In genomic region chrX:45768666-45769065, GRCh38 we compare ENCODE assay signal across 9 cellular contexts.
DNase-seq lines count a peak whose midpoint lies in the region; ATAC-seq, FAIRE-seq and TF ChIP-seq lines count a peak whose summit lies in the region.
"Had no signal": no experiment of that assay in that cellular context is flagged by ENCODE, and none has a peak within 500 bp of the region (broad histone marks: within the 10 kb centered on the region; RNA-seq: fewer than 3 reads in every experiment).

No MANE protein-coding gene starts in this region.

- H3K36me3 ChIP-seq in A673 (ENCODE audit: insufficient read depth, low read length, poor library complexity, severe bottlenecking), result no peaks in the 10 kb centered on the region
- no peaks in the 10 kb centered on the region for H3K36me3 ChIP-seq in bronchial epithelial cell (ENCODE audit: control insufficient read depth, insufficient read depth, low read length)
- H3K36me3 ChIP-seq: adrenal gland had no signal

- no peaks in the 10 kb centered on the region for H3K27me3 Mint-ChIP-seq in naive B cell

- no peak for FAIRE-seq in bronchial epithelial cell (lab: Jason Lieb, UNC)

- peak overlapping the region; percentile 78 for H3K27ac ChIP-seq in A673 (ENCODE audit: low read depth, low read length, poor library complexity, severe bottlenecking)

- H3K4me3 ChIP-seq in A673 (ENCODE audit: low read depth, low read length, poor library complexity, severe bottlenecking) (peak overlapping the region; percentile 51), HFF-Myc (replicated peaks; ENCODE audit: low read depth, low read length) (peak overlapping the region; percentile 49), bronchial epithelial cell (ENCODE audit: low read depth, low read length) (peak overlapping the region; percentile 47)

- ATAC-seq in naive B cell (ENCODE audit: low read depth in 2 of 2) (no peak), HG03135 (IDR thresholded peaks at IDR 0.05; ENCODE audit: unreplicated experiment) (no peak), GM21381 (IDR thresholded peaks at IDR 0.05; ENCODE audit: unreplicated experiment) (no peak)

- intact Hi-C loops in A673 (cut with micrococcal nuclease; ENCODE audit: unreplicated experiment), result no loop called here

- H3K9me3 ChIP-seq in A673 (ENCODE audit: low read depth, low read length, poor library complexity, severe bottlenecking), result no peaks in the 10 kb centered on the region
- H3K9me3 ChIP-seq: adrenal gland had no signal

- CTCF ChIA-PET in A673 (lab: Charles Lee), result no interaction called here

- H3K4me1 ChIP-seq in A673 (ENCODE audit: insufficient read depth, low read length, poor library complexity, severe bottlenecking), result peaks cover 53% of the 10 kb centered on the region

- DNase-seq in A673 (ENCODE audit: low spot score), result no peak
- DNase-seq in HFF-Myc (ENCODE audit: extremely low read depth, low read depth), result no peak
- DNase-seq in bronchial epithelial cell (ENCODE audit: low read depth), result no peak
- DNase-seq in naive B cell, result no peak
- no peak for DNase-seq in HuH-7.5 (ENCODE audit: low spot score)
- no peak for DNase-seq in anterior cingulate cortex (lab: John Stamatoyannopoulos, UW)
- DNase-seq: adrenal gland had no signal

- POLR2A ChIA-PET in A673 (lab: Charles Lee; ENCODE audit: low non-redundant PET), result no interaction called here

- peaks cover 0 to 5% of the 10 kb centered on the region in 2 donors for H3K36me3 Mint-ChIP-seq in naive B cell

- TF ChIP-seq CTCF in A673 (conservative IDR thresholded peaks at IDR 0.05; ENCODE audit: low read depth, low read length), result no peak
- TF ChIP-seq CTCF in HFF-Myc (IDR thresholded peaks at IDR 0.05; ENCODE audit: low read depth, low read length, missing control alignments), result no peak
- no peak for TF ChIP-seq CTCF in bronchial epithelial cell (IDR thresholded peaks at IDR 0.05; ENCODE audit: insufficient read depth, low read length, severe bottlenecking)

- peaks cover 22 to 42% (median 31%) of the 10 kb centered on the region in 3 donors for H3K4me1 Mint-ChIP-seq in naive B cell

- no peaks in the 10 kb centered on the region for H3K9me3 Mint-ChIP-seq in naive B cell

- H3K4me3 Mint-ChIP-seq in naive B cell, result peak overlapping the region; percentile 81 to 94 (median 90)

- BruUV-seq in A673 (replicated peaks; lab: Mats Ljungman, UMichigan), result no TSS peak

- H3K27me3 ChIP-seq in A673 (replicated peaks; ENCODE audit: insufficient read depth, low read depth, low read length, poor library complexity), result no peaks in the 10 kb centered on the region
- H3K27me3 ChIP-seq in bronchial epithelial cell (ENCODE audit: control insufficient read depth, insufficient read depth, low read length), result no peaks in the 10 kb centered on the region
- H3K27me3 ChIP-seq: adrenal gland had no signal

- peak overlapping the region; percentile 89 to 98 (median 92) for H3K27ac Mint-ChIP-seq in naive B cell
